ENCODE assay signal across 8 cellular contexts in genomic region chr4:100848865-100849264, GRCh38.
A peak's percentile ranks its signal among the peaks of the same experiment; 100 is the strongest.
DNase-seq lines count a peak whose midpoint lies in the region; ATAC-seq and TF ChIP-seq lines count a peak whose summit lies in the region.

No MANE protein-coding gene starts in this region.

- TF ChIP-seq CTCF in GM10266 (IDR thresholded peaks at IDR 0.05; ENCODE audit: control insufficient read depth, insufficient read depth, low read depth, missing control alignments) (peak; percentile 23), omental fat pad (IDR thresholded peaks at IDR 0.05) (no peak)

- ATAC-seq in GM19452 (IDR thresholded peaks at IDR 0.05; ENCODE audit: unreplicated experiment) (peak; percentile 68), HG03469 (IDR thresholded peaks at IDR 0.05; ENCODE audit: unreplicated experiment) (peak; percentile 70), omental fat pad (ENCODE audit: low FRiP score) (no peak)

- DNase-seq in GM10266 (ENCODE audit: extremely low spot score) = no peak
- DNase-seq in cerebellum (ENCODE audit: low spot score) = peak; percentile 9
- DNase-seq in omental fat pad (ENCODE audit: low spot score) = no peak
- DNase-seq in middle frontal gyrus (ENCODE audit: extremely low spot score, low spot score) = no peak
- DNase-seq in activated CD4-positive, CD25-positive, alpha-beta regulatory T cell treated with anti-CD3 and anti-CD28 coated beads, Interleukin-2, amount 50 U/mL, for 72 hours = no peak
- DNase-seq in NCI-H2196 treated with DMSO at 0.1 percent for 48 hours (lab: John Stamatoyannopoulos, UW; ENCODE audit: unreplicated experiment) = no peak
